ENCODE assay signal across 22 cellular contexts in the genomic region with DNA sequence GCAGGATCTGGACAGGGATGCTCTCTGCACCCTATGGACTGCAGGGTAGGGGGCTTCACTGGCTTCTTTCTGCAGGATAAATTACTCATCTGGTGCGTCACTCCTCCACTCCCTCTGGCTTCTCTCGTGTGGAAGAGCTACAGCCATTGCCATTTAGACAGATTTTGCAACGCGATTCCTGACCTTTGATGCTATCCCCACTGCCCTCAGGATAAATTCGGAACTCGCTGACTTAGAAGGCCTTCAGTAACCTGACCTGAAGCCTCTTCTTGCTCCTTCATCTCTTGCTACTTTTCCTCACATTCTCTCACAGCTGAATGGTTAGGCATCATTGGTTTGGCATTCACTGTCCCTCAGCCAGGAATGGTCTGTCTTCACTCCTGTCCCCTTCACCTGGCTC. TPM values are rescaled to one million over a fixed set of nuclear protein-coding genes. Genes with fewer than 3 reads are reported as not detected.
A peak's percentile ranks its signal among the peaks of the same experiment; 100 is the strongest.
DNase-seq lines count a peak whose midpoint lies in the region; ATAC-seq and TF ChIP-seq lines count a peak whose summit lies in the region.
"Had no signal": no experiment of that assay in that cellular context is flagged by ENCODE, and none has a peak within 500 bp of the region (broad histone marks: within the 10 kb centered on the region; RNA-seq: fewer than 3 reads in every experiment).

No MANE protein-coding gene starts in this region.

- no peak for ATAC-seq in activated T-cell treated with anti-CD3 and anti-CD28 coated beads, Interleukin-2, amount 50 U/mL, for 72 hours (replicated peaks in 1 of 2)
- ATAC-seq in IMR-90 (ENCODE audit: low read depth) = no peak
- ATAC-seq in GM18511 (IDR thresholded peaks at IDR 0.05; ENCODE audit: unreplicated experiment) = no peak
- ATAC-seq: A549, GM12878, HepG2, PC-3 had no signal

- no peaks in the 10 kb centered on the region for H3K4me1 ChIP-seq in IMR-90 (ENCODE audit: control insufficient read depth, insufficient read depth, low read length)

- peak overlapping the region in 1 of 2 donors; percentile 3 for H3K4me3 Mint-ChIP-seq in activated T-cell treated with anti-CD3 and anti-CD28 coated beads, Interleukin-2, amount 50 U/mL, for 72 hours
- H3K4me3 Mint-ChIP-seq in activated naive CD8-positive, alpha-beta T cell treated with anti-CD3 and anti-CD28 coated beads for 36 hours = no peak overlapping the region
- no peak overlapping the region for H3K4me3 Mint-ChIP-seq in nephron progenitor cell

- POLR2A ChIA-PET in IMR-90 (lab: Charles Lee; ENCODE audit: unreplicated experiment) = no interaction called here

- H3K36me3 Mint-ChIP-seq in activated T-cell treated with anti-CD3 and anti-CD28 coated beads, Interleukin-2, amount 50 U/mL, for 72 hours (ENCODE audit: insufficient read depth in 2 of 2) = peaks cover 23 to 63% of the 10 kb centered on the region in 2 donors
- H3K36me3 Mint-ChIP-seq in activated naive CD8-positive, alpha-beta T cell treated with anti-CD3 and anti-CD28 coated beads for 36 hours = peaks cover 71% of the 10 kb centered on the region
- peaks cover 69% of the 10 kb centered on the region for H3K36me3 Mint-ChIP-seq in nephron progenitor cell (ENCODE audit: low read depth)

- no peak overlapping the region for H3K9ac ChIP-seq in IMR-90 (ENCODE audit: low read depth, low read length)
- H3K9ac ChIP-seq: BLaER1 treated with 17β-estradiol and CSF1 and Interleukin-3, amounts not matched to agents 10 nM and 100 nM had no signal

- no peak overlapping the region for H3K4ac ChIP-seq in IMR-90 (ENCODE audit: low read depth, low read length)

- DNase-seq in activated T-cell treated with anti-CD3 and anti-CD28 coated beads, Interleukin-2, amount 50 U/mL, for 72 hours = no peak
- DNase-seq in activated T-cell treated with anti-CD3 and anti-CD28 coated beads, Interleukin-2, amount 50 U/mL, for 1 hour = no peak
- DNase-seq in IMR-90 (no peak), nephron progenitor cell (no peak), amygdala (lab: John Stamatoyannopoulos, UW) (no peak), posterior vena cava (ENCODE audit: low spot score) (no peak)
- no peak for DNase-seq in activated naive CD8-positive, alpha-beta T cell treated with anti-CD3 and anti-CD28 coated beads for 36 hours
- DNase-seq: DMS 273 treated with DMSO at 0.1 percent for 48 hours, GDM1, MG63, NCI-H1092, NCI-H146, NCI-H2081, NCI-H510A, NCI-H82, PC-3 had no signal

- WGBS in IMR-90 (ENCODE audit: extremely low coverage in 2 of 2, insufficient read length in 1 of 2), 2 experiments = 87% methylated on average over 4 of the region's 6 CpGs; no CpG with 5 or more reads in 1 of the 2 experiments

- H3K27me3 Mint-ChIP-seq in activated T-cell treated with anti-CD3 and anti-CD28 coated beads, Interleukin-2, amount 50 U/mL, for 72 hours (ENCODE audit: low read depth) = no peaks in the 10 kb centered on the region
- no peaks in the 10 kb centered on the region for H3K27me3 Mint-ChIP-seq in activated naive CD8-positive, alpha-beta T cell treated with anti-CD3 and anti-CD28 coated beads for 36 hours
- no peaks in the 10 kb centered on the region for H3K27me3 Mint-ChIP-seq in nephron progenitor cell (ENCODE audit: low read depth, poor library complexity)

- TF ChIP-seq POLR2A in IMR-90 (IDR thresholded peaks at IDR 0.05; ENCODE audit: low read depth, low read length) = no peak

- H3K27ac Mint-ChIP-seq in activated T-cell treated with anti-CD3 and anti-CD28 coated beads, Interleukin-2, amount 50 U/mL, for 72 hours = peak overlapping the region; percentile 83
- H3K27ac Mint-ChIP-seq in activated naive CD8-positive, alpha-beta T cell treated with anti-CD3 and anti-CD28 coated beads for 36 hours = peak overlapping the region; percentile 35
- H3K27ac Mint-ChIP-seq in nephron progenitor cell = peak overlapping the region; percentile 46

- H3K18ac ChIP-seq in IMR-90 (ENCODE audit: low read depth, low read length) = no peak overlapping the region

- H4K5ac ChIP-seq in IMR-90 (ENCODE audit: low read depth, low read length) = no peak overlapping the region

- BruUV-seq in IMR-90 (replicated peaks; lab: Mats Ljungman, UMichigan) = no TSS peak

- H3K27ac ChIP-seq in IMR-90 (ENCODE audit: insufficient read depth, low read length) = no peak overlapping the region
- H3K27ac ChIP-seq: A549; BLaER1 treated with 17β-estradiol and CSF1 and Interleukin-3, amounts not matched to agents 10 nM and 100 nM; RWPE1 had no signal

- no peak overlapping the region for H4K91ac ChIP-seq in IMR-90 (ENCODE audit: insufficient read depth, low read depth, low read length)

- H2BK20ac ChIP-seq in IMR-90 (ENCODE audit: low read depth, low read length) = no peak overlapping the region

- no peak overlapping the region for H2AFZ ChIP-seq in IMR-90 (replicated peaks; ENCODE audit: low read length, poor library complexity)

- no peak overlapping the region for H3K14ac ChIP-seq in IMR-90 (replicated peaks; ENCODE audit: low read depth, low read length)

- no peak overlapping the region for H2BK5ac ChIP-seq in IMR-90 (ENCODE audit: low read depth, low read length, poor library complexity, severe bottlenecking)

- TF ChIP-seq CTCF in IMR-90 (conservative IDR thresholded peaks at IDR 0.05; ENCODE audit: low read depth, low read length) (no peak), nephron progenitor cell (IDR thresholded peaks at IDR 0.05) (no peak)

- no peaks in the 10 kb centered on the region; the same call in 1 of the 2 replicates for H3K9me1 ChIP-seq in IMR-90 (ENCODE audit: insufficient read depth, low read length)

- dilution Hi-C loops in IMR-90 (cut with HindIII; ENCODE audit: low sequenced_read_pairs, unreplicated experiment) = no loop called here

- no peak for TF ChIP-seq RAD21 in IMR-90 (IDR thresholded peaks at IDR 0.05; ENCODE audit: low read length)

- H2AK5ac ChIP-seq in IMR-90 (ENCODE audit: low read depth, low read length) = no peak overlapping the region

- in situ Hi-C loops in IMR-90 (cut with MboI; ENCODE audit: low sequenced_read_pairs) = loop anchor here (25.0 kb wide), 1 partner anchor 644 kb away; no protein-coding TSS in a partner anchor

- H3K9me3 ChIP-seq in IMR-90 (ENCODE audit: control insufficient read depth, insufficient read depth, low read length) = no peaks in the 10 kb centered on the region
- H3K9me3 ChIP-seq: A549; BLaER1 treated with 17β-estradiol and CSF1 and Interleukin-3, amounts not matched to agents 10 nM and 100 nM; MG63 had no signal

- H3K4me2 ChIP-seq in IMR-90 (ENCODE audit: low read depth, low read length) = no peak overlapping the region
- H3K4me2 ChIP-seq: A549; BLaER1 treated with 17β-estradiol and CSF1 and Interleukin-3, amounts not matched to agents 10 nM and 100 nM had no signal

- H4K8ac ChIP-seq in IMR-90 (ENCODE audit: low read depth in 2 of 2, low read length in 2 of 2) = no peak overlapping the region

- no peak overlapping the region for H2BK15ac ChIP-seq in IMR-90 (ENCODE audit: low read depth, low read length)

- peak overlapping the region; percentile 28 for H2AK9ac ChIP-seq in IMR-90 (replicated peaks; ENCODE audit: low read depth, low read length, poor library complexity)

- H3K27me3 ChIP-seq in IMR-90 (ENCODE audit: control insufficient read depth, insufficient read depth, low read length) = no peaks in the 10 kb centered on the region
- H3K27me3 ChIP-seq: BLaER1 treated with 17β-estradiol and CSF1 and Interleukin-3, amounts not matched to agents 10 nM and 100 nM; MG63 had no signal

- H3K79me1 ChIP-seq in IMR-90 (ENCODE audit: low read depth in 1 of 2, low read length in 2 of 2) = peaks cover 27 to 31% of the 10 kb centered on the region in 2 experiments

- H3K9me3 Mint-ChIP-seq in activated T-cell treated with anti-CD3 and anti-CD28 coated beads, Interleukin-2, amount 50 U/mL, for 72 hours = no peaks in the 10 kb centered on the region
- peaks cover 3% of the 10 kb centered on the region for H3K9me3 Mint-ChIP-seq in activated naive CD8-positive, alpha-beta T cell treated with anti-CD3 and anti-CD28 coated beads for 36 hours
- no peaks in the 10 kb centered on the region for H3K9me3 Mint-ChIP-seq in nephron progenitor cell

- CTCF ChIA-PET in IMR-90 (lab: Yijun Ruan, JAX) = no interaction called here

- no peak overlapping the region for H3K4me3 ChIP-seq in IMR-90 (ENCODE audit: insufficient read depth, low read depth, low read length)
- H3K4me3 ChIP-seq: A549; BLaER1 treated with 17β-estradiol and CSF1 and Interleukin-3, amounts not matched to agents 10 nM and 100 nM; GM12878; MG63 had no signal

- H3K36me3 ChIP-seq in IMR-90 (ENCODE audit: control insufficient read depth, insufficient read depth, low read length) = peaks cover 27% of the 10 kb centered on the region

- H3K56ac ChIP-seq in IMR-90 (ENCODE audit: extremely low read depth, insufficient read depth, low read length) = no peak overlapping the region

- peaks cover 17% of the 10 kb centered on the region for H4K20me1 ChIP-seq in IMR-90 (ENCODE audit: insufficient read depth, low read length)

- no peak overlapping the region for H2BK120ac ChIP-seq in IMR-90 (ENCODE audit: low read depth, low read length)

- peaks cover 72% of the 10 kb centered on the region for H3K4me1 Mint-ChIP-seq in activated T-cell treated with anti-CD3 and anti-CD28 coated beads, Interleukin-2, amount 50 U/mL, for 72 hours (ENCODE audit: low read depth)
- H3K4me1 Mint-ChIP-seq in activated naive CD8-positive, alpha-beta T cell treated with anti-CD3 and anti-CD28 coated beads for 36 hours = peaks cover 36% of the 10 kb centered on the region
- peaks cover 26% of the 10 kb centered on the region for H3K4me1 Mint-ChIP-seq in nephron progenitor cell

- H3K23ac ChIP-seq in IMR-90 (ENCODE audit: low read depth, low read length) = no peak overlapping the region

- intact Hi-C loops in IMR-90 (cut with micrococcal nuclease) = no loop called here
- intact Hi-C loops in posterior vena cava (cut with DNase I) = no loop called here

TF ChIP-seq in IMR-90, 13 proteins besides CTCF, POLR2A, EP300 and RAD21 (continues in another document):
- TF ChIP-seq FOS (IDR thresholded peaks at IDR 0.05; ENCODE audit: low read depth, low read length) (no peak), SMC3 (IDR thresholded peaks at IDR 0.05; ENCODE audit: low read depth, low read length) (no peak)

RNA-seq across cellular contexts. Expression of a gene that starts 5.3 kb away (rescaled TPM):
- 100 to 1,000 TPM; 118 to 137 TPM for total RNA-seq in activated T-cell treated with anti-CD3 and anti-CD28 coated beads, Interleukin-2, amount 50 U/mL, for 72 hours
- total RNA-seq in IMR-90 (2012; rRNA removed) (19.5 and 47.8 TPM in 2 replicates), posterior vena cava (10 to 100 TPM; 32.1 to 45.8 TPM)
- 22.7 and 24.3 TPM in 2 replicates for polyA plus RNA-seq in IMR-90 (2012; rRNA removed)
- 3.9 and 5.8 TPM in 2 replicates for polyA plus RNA-seq in IMR-90 (2012; cell fraction: cytosol; rRNA removed)
- 2.9 and 12.4 TPM in 2 replicates for polyA plus RNA-seq in IMR-90 (2012; cell fraction: nucleus; rRNA removed; ENCODE audit: low replicate concordance)
- total RNA-seq in activated naive CD8-positive, alpha-beta T cell treated with anti-CD3 and anti-CD28 coated beads for 36 hours = 100 to 1,000 TPM; 186 to 202 TPM

RNA-seq across cellular contexts. Expression of a gene that starts 24.1 kb away (rescaled TPM):
- total RNA-seq in activated T-cell treated with anti-CD3 and anti-CD28 coated beads, Interleukin-2, amount 50 U/mL, for 72 hours = 10 to 100 TPM; 67.6 to 82.1 TPM
- total RNA-seq in IMR-90 (2012; rRNA removed) = 56.3 and 57.5 TPM in 2 replicates
- 28.4 and 31.0 TPM in 2 replicates for polyA plus RNA-seq in IMR-90 (2012; rRNA removed)
- polyA plus RNA-seq in IMR-90 (2012; cell fraction: cytosol; rRNA removed) = 6.5 and 20.6 TPM in 2 replicates
- 2.2 and 12.0 TPM in 2 replicates for polyA plus RNA-seq in IMR-90 (2012; cell fraction: nucleus; rRNA removed; ENCODE audit: low replicate concordance)
- total RNA-seq in activated naive CD8-positive, alpha-beta T cell treated with anti-CD3 and anti-CD28 coated beads for 36 hours = 10 to 100 TPM; 94.8 to 99.5 TPM
- total RNA-seq in posterior vena cava = 10 to 100 TPM; 43.8 to 49.5 TPM
